In genomic region chr9:134294228-134295071, GRCh38 we compare ENCODE assay signal across 9 cellular contexts. TPM values are rescaled to one million over a fixed set of nuclear protein-coding genes. Genes with fewer than 3 reads are reported as not detected.
A peak's percentile ranks its signal among the peaks of the same experiment; 100 is the strongest.
DNase-seq lines count a peak whose midpoint lies in the region; ATAC-seq and TF ChIP-seq lines count a peak whose summit lies in the region.
"Had no signal": no experiment of that assay in that cellular context is flagged by ENCODE, and none has a peak within 500 bp of the region (broad histone marks: within the 10 kb centered on the region; RNA-seq: fewer than 3 reads in every experiment).

No MANE protein-coding gene starts in this region.

- 64% methylated on average over 12 of the region's 43 CpGs for WGBS in suprapubic skin

- DNase-seq in HFF-Myc (ENCODE audit: extremely low read depth, low read depth) (no peak), choroid plexus epithelial cell (ENCODE audit: low read depth) (peak; percentile 33), left kidney (ENCODE audit: low read depth, low spot score) (peak; percentile 86), suprapubic skin (ENCODE audit: low spot score in 2 of 2) (no peak), NCI-H82 treated with DMSO at 0.1 percent for 48 hours (lab: John Stamatoyannopoulos, UW; ENCODE audit: unreplicated experiment) (no peak), NCI-H345 (lab: John Stamatoyannopoulos, UW) (no peak)
- DNase-seq in stimulated activated CD4-positive, alpha-beta T cell treated with anti-CD3 and anti-CD28 coated beads, Interleukin-2, amount 100 ng/mL, for 48 hours = no peak
- DNase-seq: NCI-H510A treated with DMSO at 0.1 percent for 48 hours had no signal

- no peak for ATAC-seq in GM18861 (IDR thresholded peaks at IDR 0.05; ENCODE audit: unreplicated experiment)

- no peak for TF ChIP-seq POLR2A in suprapubic skin (IDR thresholded peaks at IDR 0.05)

- TF ChIP-seq EP300 in suprapubic skin (IDR thresholded peaks at IDR 0.05) = no peak

- no peaks in the 10 kb centered on the region for H3K27me3 ChIP-seq in suprapubic skin

- H3K4me3 ChIP-seq in HFF-Myc (replicated peaks; ENCODE audit: low read depth, low read length) (peak overlapping the region; percentile 29), choroid plexus epithelial cell (ENCODE audit: low read depth, low read length) (peak overlapping the region; percentile 9), suprapubic skin (peak overlapping the region; percentile 19)

- peak overlapping the region; percentile 53 for H3K27ac ChIP-seq in suprapubic skin

- no peaks in the 10 kb centered on the region for H3K9me3 ChIP-seq in suprapubic skin

- peaks cover 34% of the 10 kb centered on the region for H3K4me1 ChIP-seq in suprapubic skin

- H3K36me3 ChIP-seq in suprapubic skin = no peaks in the 10 kb centered on the region

- TF ChIP-seq CTCF in HFF-Myc (IDR thresholded peaks at IDR 0.05; ENCODE audit: low read depth, low read length, missing control alignments) (no peak), choroid plexus epithelial cell (conservative IDR thresholded peaks at IDR 0.05; ENCODE audit: low read depth, low read length) (no peak), suprapubic skin (IDR thresholded peaks at IDR 0.05) (no peak)

RNA-seq across cellular contexts. Expression of gene RXRA, which starts 31.8 kb away (rescaled TPM):
- 100 to 1,000 TPM; 165 to 240 (median 185) TPM for total RNA-seq in suprapubic skin

Comparison
In these comparisons a context has a peak if more than half of its experiments do, and no peak if none do; other contexts are left out.
1. DNase-seq: peak in choroid plexus epithelial cell (single experiment) and left kidney (single experiment); none in HFF-Myc (single experiment), suprapubic skin (0 of 2), NCI-H82 treated with DMSO at 0.1 percent for 48 hours (single experiment), NCI-H345 (single experiment) and stimulated activated CD4-positive, alpha-beta T cell treated with anti-CD3 and anti-CD28 coated beads, Interleukin-2, amount 100 ng/mL, for 48 hours (0 of 2).
2. Peak in every context shown above with its lines, with median percentiles within 50 percentile points of each other: H3K4me3 ChIP-seq.